ENCODE assay signal across 8 cellular contexts in genomic region chr2:172462393-172463381, GRCh38. TPM values are rescaled to one million over a fixed set of nuclear protein-coding genes. Genes with fewer than 3 reads are reported as not detected.
DNase-seq lines count a peak whose midpoint lies in the region; ATAC-seq and TF ChIP-seq lines count a peak whose summit lies in the region.

No MANE protein-coding gene starts in this region.

- H3K9me3 ChIP-seq in mucosa of descending colon = no peaks in the 10 kb centered on the region

- peak; percentile 88 for DNase-seq in HT1080 (ENCODE audit: low read depth)
- peak; percentile 29 for DNase-seq in activated CD4-positive, alpha-beta T cell treated with anti-CD3 and anti-CD28 coated beads for 48 hours
- DNase-seq in mucosa of descending colon = peak in 2 of 3 donors; percentile 39 to 66
- no peak for DNase-seq in posterior cingulate gyrus
- no peak for DNase-seq in mesothelial cell of epicardium (ENCODE audit: low spot score in 2 of 2, unreplicated experiment in 2 of 2)

- ATAC-seq in GM19035 (IDR thresholded peaks at IDR 0.05; ENCODE audit: unreplicated experiment) (peak; percentile 53), mucosa of descending colon (peak; percentile 73), GM21367 (IDR thresholded peaks at IDR 0.05; ENCODE audit: unreplicated experiment) (no peak), GM19455 (IDR thresholded peaks at IDR 0.05; ENCODE audit: unreplicated experiment) (no peak)

- H3K4me3 ChIP-seq in mucosa of descending colon = no peak overlapping the region

- no peak for TF ChIP-seq CTCF in mucosa of descending colon (IDR thresholded peaks at IDR 0.05)
- no peak for TF ChIP-seq CTCF in mesothelial cell of epicardium (IDR thresholded peaks at IDR 0.05; ENCODE audit: unreplicated experiment)

- H3K36me3 ChIP-seq in mucosa of descending colon (ENCODE audit: low read depth) = no peaks in the 10 kb centered on the region

- H3K4me1 ChIP-seq in mucosa of descending colon (ENCODE audit: low read depth) = peaks cover 51% of the 10 kb centered on the region

- intact Hi-C loops in mucosa of descending colon (cut with DNase I, micrococcal nuclease) (loop anchor here in 1 of 2 donors (5.0 kb wide), 2 partner anchors 35 to 290 kb away; partner anchors contain the start of gene ITGA6), posterior cingulate gyrus (cut with DNase I) (loop anchor here (10.0 kb wide), 1 partner anchor 888 kb away; no protein-coding TSS in a partner anchor)

- H3K27ac Mint-ChIP-seq in mesothelial cell of epicardium = no peak overlapping the region

- no peak overlapping the region for H3K4me3 Mint-ChIP-seq in mesothelial cell of epicardium

- H3K4me1 Mint-ChIP-seq in mesothelial cell of epicardium = peaks cover 24% of the 10 kb centered on the region

- no peaks in the 10 kb centered on the region for H3K9me3 Mint-ChIP-seq in mesothelial cell of epicardium

- H3K36me3 Mint-ChIP-seq in mesothelial cell of epicardium = no peaks in the 10 kb centered on the region

- peaks cover 20% of the 10 kb centered on the region for H3K27me3 Mint-ChIP-seq in mesothelial cell of epicardium (ENCODE audit: low read depth)

RNA-seq across cellular contexts. Expression of gene ITGA6, which starts 35.3 kb away (rescaled TPM):
- 311 and 345 TPM in 2 replicates for total RNA-seq in HT1080 (2014; rRNA removed; shearing (Covaris generic))
- 221 and 294 TPM in 2 replicates for polyA plus RNA-seq in HT1080 (2015; cell fraction: cytosol; rRNA removed)
- 505 and 588 TPM in 2 replicates for polyA plus RNA-seq in HT1080 (2015; cell fraction: nucleus; rRNA removed)
- 100 to 1,000 TPM; 116 to 192 (median 178) TPM for total RNA-seq in mucosa of descending colon
- 32.3 to 40.5 TPM (median 33.3 TPM) in 3 replicates for total RNA-seq in mesothelial cell of epicardium

Comparison
In these comparisons a context has a peak if more than half of its experiments do, and no peak if none do; other contexts are left out.
1. ATAC-seq: peak in GM19035 (single experiment) and mucosa of descending colon (single experiment); none in GM21367 (single experiment) and GM19455 (single experiment).
2. DNase-seq: peak in HT1080 (single experiment), activated CD4-positive, alpha-beta T cell treated with anti-CD3 and anti-CD28 coated beads for 48 hours (single experiment) and mucosa of descending colon (2 of 3); none in posterior cingulate gyrus (0 of 10) and mesothelial cell of epicardium (0 of 2).